Comparison of ENCODE assay signal across 8 cellular contexts in genomic region chr22:21045585-21046294, GRCh38. TPM values are rescaled to one million over a fixed set of nuclear protein-coding genes. Genes with fewer than 3 reads are reported as not detected.
A peak's percentile ranks its signal among the peaks of the same experiment; 100 is the strongest.
DNase-seq lines count a peak whose midpoint lies in the region; ATAC-seq and TF ChIP-seq lines count a peak whose summit lies in the region.

A gene with protein sequence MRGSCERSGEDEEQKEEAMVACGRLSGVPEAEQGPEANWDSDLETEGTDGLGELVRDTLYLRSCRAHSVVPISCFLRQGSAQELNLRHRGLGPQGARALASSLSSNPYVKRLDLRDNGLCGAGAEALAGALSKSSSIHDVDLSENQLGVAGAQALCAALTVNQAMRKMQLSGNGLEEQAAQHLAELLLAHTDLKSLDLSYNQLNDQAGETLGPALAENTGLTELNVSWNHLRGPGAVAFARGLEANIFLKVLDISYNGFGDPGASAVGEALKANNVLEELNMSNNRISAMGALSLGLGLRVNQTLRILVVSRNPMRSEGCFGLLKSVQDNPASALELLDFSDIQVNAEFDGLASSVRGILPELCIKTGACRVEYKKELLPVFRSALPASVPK (plus strand): TSS chr22:21045946. CDS start chr22:21045987, 41 bp downstream.

- 8 to 16% (median 11%) methylated on average over 30 to 47 of the region's 47 CpGs for WGBS in spleen, 5 donors

- peak; percentile 93 for DNase-seq in GM10266 (ENCODE audit: extremely low spot score)
- DNase-seq in NCI-H2196 (lab: John Stamatoyannopoulos, UW; ENCODE audit: unreplicated experiment) = peak; percentile 81
- DNase-seq in activated CD4-positive, CD25-positive, alpha-beta regulatory T cell treated with anti-CD3 and anti-CD28 coated beads, Interleukin-2, amount 50 U/mL, for 16 hours (ENCODE audit: low read depth, low spot score) = peak; percentile 14
- DNase-seq in central memory CD8-positive, alpha-beta T cell (ENCODE audit: low spot score in 2 of 2) = peak; percentile 50 to 56
- peak; percentile 94 for DNase-seq in iris pigment epithelial cell (ENCODE audit: low read depth)
- DNase-seq in spleen = peak; percentile 92

- H3K4me1 ChIP-seq in spleen = peaks cover 11 to 34% (median 29%) of the 10 kb centered on the region in 6 donors

- H3K36me3 ChIP-seq in spleen = no peaks in the 10 kb centered on the region

- H3K27ac ChIP-seq in spleen = peak within 1 kb of the TSS in 5 of 8 donors; percentile 20 to 79 (median 62)

- TF ChIP-seq CTCF in GM10266 (IDR thresholded peaks at IDR 0.05; ENCODE audit: control insufficient read depth, insufficient read depth, low read depth, missing control alignments) (no peak), spleen (IDR thresholded peaks at IDR 0.05 in 8 of 11, conservative IDR thresholded peaks at IDR 0.05 in 3 of 11) (no peak)

- H3K36me3 Mint-ChIP-seq in central memory CD8-positive, alpha-beta T cell (ENCODE audit: insufficient read depth) = peaks cover 3% of the 10 kb centered on the region

- H3K27me3 ChIP-seq in spleen (replicated peaks in 1 of 7) = peaks cover 0 to 37% (median 0%) of the 10 kb centered on the region in 7 donors

- H3K9me3 ChIP-seq in spleen = no peaks in the 10 kb centered on the region

- peak within 1 kb of the TSS; percentile 73 for H3K4me3 Mint-ChIP-seq in central memory CD8-positive, alpha-beta T cell

- H3K27ac Mint-ChIP-seq in central memory CD8-positive, alpha-beta T cell (ENCODE audit: low read depth) = peak within 1 kb of the TSS; percentile 95

- peaks cover 31% of the 10 kb centered on the region for H3K4me1 Mint-ChIP-seq in central memory CD8-positive, alpha-beta T cell

- peak; percentile 86 for ATAC-seq in HG02981 (IDR thresholded peaks at IDR 0.05; ENCODE audit: unreplicated experiment)
- peak; percentile 93 for ATAC-seq in central memory CD8-positive, alpha-beta T cell (replicated peaks; ENCODE audit: extremely low read depth, poor library complexity, severe bottlenecking)
- ATAC-seq in GM18858 (IDR thresholded peaks at IDR 0.05; ENCODE audit: unreplicated experiment) = no peak

- no peak for TF ChIP-seq POLR2A in spleen (IDR thresholded peaks at IDR 0.05)

- H3K9me3 Mint-ChIP-seq in central memory CD8-positive, alpha-beta T cell = no peaks in the 10 kb centered on the region

- peak within 1 kb of the TSS; percentile 12 to 55 (median 20) for H3K4me3 ChIP-seq in spleen

- intact Hi-C loops in spleen (cut with DNase I; ENCODE audit: low total_unique reads) = no loop called here

- H3K27me3 Mint-ChIP-seq in central memory CD8-positive, alpha-beta T cell = peaks cover 39% of the 10 kb centered on the region

RNA-seq across cellular contexts. Expression of the gene that starts here (rescaled TPM):
- not detected for total RNA-seq in spleen
- under 1 TPM in 1 of 3 donors, not detected in 2; 0.03 TPM for polyA plus RNA-seq in spleen

Comparison
In these comparisons a context has a peak if more than half of its experiments do, and no peak if none do; other contexts are left out.
1. Peak in DNase-seq, H3K4me3 ChIP-seq and H3K27ac ChIP-seq in spleen; RNA of the gene not detected or under 1 TPM.
2. DNase-seq: peak in every context shown above with its lines; median percentile 94 in iris pigment epithelial cell; 93 in GM10266; 92 in spleen; 81 in NCI-H2196; 53 in central memory CD8-positive, alpha-beta T cell; 14 in activated CD4-positive, CD25-positive, alpha-beta regulatory T cell treated with anti-CD3 and anti-CD28 coated beads, Interleukin-2, amount 50 U/mL, for 16 hours.